Comparison of ENCODE assay signal across 33 cellular contexts in genomic region chr11:91792779-91793262, GRCh38.
DNase-seq lines count a peak whose midpoint lies in the region; ATAC-seq lines count a peak whose summit lies in the region.
"Had no signal": no experiment of that assay in that cellular context is flagged by ENCODE, and none has a peak within 500 bp of the region (broad histone marks: within the 10 kb centered on the region; RNA-seq: fewer than 3 reads in every experiment).

No MANE protein-coding gene starts in this region.

- no peak overlapping the region for H3K9ac ChIP-seq in mesendoderm (ENCODE audit: low read length)

- H3K27me3 Mint-ChIP-seq in activated T-helper 2 cell treated with anti-CD3 and anti-CD28 coated beads, Interferon-gamma antibody, Interleukin-2, Interleukin-4, amounts not matched to agents 10 μg/mL and 5 μg/mL and 100 μg/mL, durations not matched to agents 14 hours and 24 hours and 36 hours (ENCODE audit: low read depth): no peaks in the 10 kb centered on the region
- H3K27me3 Mint-ChIP-seq: activated CD4-positive, alpha-beta T cell treated with anti-CD3 and anti-CD28 coated beads for 36 hours; activated naive CD8-positive, alpha-beta T cell; B cell; memory B cell had no signal

- H2AK5ac ChIP-seq in mesendoderm (ENCODE audit: low read length): no peak overlapping the region

- H2BK5ac ChIP-seq in mesendoderm (ENCODE audit: low read length): peak overlapping the region; percentile 54

- H3K4me1 Mint-ChIP-seq in activated T-helper 2 cell treated with anti-CD3 and anti-CD28 coated beads, Interferon-gamma antibody, Interleukin-2, Interleukin-4, amounts not matched to agents 10 μg/mL and 5 μg/mL and 100 μg/mL, durations not matched to agents 14 hours and 24 hours and 36 hours (ENCODE audit: low read depth): peaks cover 9% of the 10 kb centered on the region
- H3K4me1 Mint-ChIP-seq: activated CD4-positive, alpha-beta T cell treated with anti-CD3 and anti-CD28 coated beads for 36 hours; B cell; memory B cell had no signal

- peaks cover 8% of the 10 kb centered on the region for H3K9me3 Mint-ChIP-seq in activated T-helper 2 cell treated with anti-CD3 and anti-CD28 coated beads, Interferon-gamma antibody, Interleukin-2, Interleukin-4, amounts not matched to agents 10 μg/mL and 5 μg/mL and 100 μg/mL, durations not matched to agents 14 hours and 24 hours and 36 hours

- H3K18ac ChIP-seq in mesendoderm (ENCODE audit: low read length): no peak overlapping the region

- H2BK120ac ChIP-seq in mesendoderm (ENCODE audit: low read depth, low read length): no peak overlapping the region

- H3K27ac Mint-ChIP-seq in activated T-helper 2 cell treated with anti-CD3 and anti-CD28 coated beads, Interferon-gamma antibody, Interleukin-2, Interleukin-4, amounts not matched to agents 10 μg/mL and 5 μg/mL and 100 μg/mL, durations not matched to agents 14 hours and 24 hours and 36 hours: peak overlapping the region; percentile 13
- H3K27ac Mint-ChIP-seq: activated CD4-positive, alpha-beta T cell treated with anti-CD3 and anti-CD28 coated beads for 36 hours; activated naive CD8-positive, alpha-beta T cell; B cell; HFFc6; memory B cell had no signal

- no peak overlapping the region for H3K4ac ChIP-seq in mesendoderm (ENCODE audit: low read depth, low read length)

- H3K27me3 ChIP-seq in mesendoderm (ENCODE audit: insufficient read depth, low read length, poor library complexity): no peaks in the 10 kb centered on the region
- H3K27me3 ChIP-seq: cardiac muscle cell, heart left ventricle, Peyer's patch, SJSA1, suprapubic skin, uterus had no signal

- H4K5ac ChIP-seq in mesendoderm (ENCODE audit: low read length): no peak overlapping the region

- intact Hi-C loops in activated T-helper 2 cell treated with anti-CD3 and anti-CD28 coated beads, Interferon-gamma antibody, Interleukin-2, Interleukin-4, amounts not matched to agents 10 μg/mL and 5 μg/mL and 100 μg/mL, durations not matched to agents 14 hours and 24 hours and 36 hours (cut with micrococcal nuclease): no loop called here

- H3K4me3 Mint-ChIP-seq in activated T-helper 2 cell treated with anti-CD3 and anti-CD28 coated beads, Interferon-gamma antibody, Interleukin-2, Interleukin-4, amounts not matched to agents 10 μg/mL and 5 μg/mL and 100 μg/mL, durations not matched to agents 14 hours and 24 hours and 36 hours (ENCODE audit: low read depth): no peak overlapping the region
- H3K4me3 Mint-ChIP-seq: activated CD4-positive, alpha-beta T cell treated with anti-CD3 and anti-CD28 coated beads for 36 hours; activated naive CD8-positive, alpha-beta T cell; B cell; HFFc6; memory B cell had no signal

- H3K4me1 ChIP-seq in mesendoderm (ENCODE audit: control insufficient read depth, low read depth, low read length): no peaks in the 10 kb centered on the region
- H3K4me1 ChIP-seq: Peyer's patch, psoas muscle, SJSA1, suprapubic skin, uterus had no signal

- H3K23ac ChIP-seq in mesendoderm (ENCODE audit: low read length): no peak overlapping the region

- H3K79me2 ChIP-seq in mesendoderm (ENCODE audit: control insufficient read depth, insufficient read depth, low read length): no peaks in the 10 kb centered on the region

- no peak overlapping the region for H4K8ac ChIP-seq in mesendoderm (ENCODE audit: low read depth, low read length)

- H3K36me3 ChIP-seq in mesendoderm (ENCODE audit: control insufficient read depth, insufficient read depth, low read length): no peaks in the 10 kb centered on the region
- H3K36me3 ChIP-seq: cardiac muscle cell, heart left ventricle, Peyer's patch, SJSA1, suprapubic skin, uterus had no signal

- no peak overlapping the region for H2BK15ac ChIP-seq in mesendoderm (replicated peaks; ENCODE audit: low read depth)

- no peak for ATAC-seq in HG02840 (IDR thresholded peaks at IDR 0.05; ENCODE audit: low FRiP score, unreplicated experiment)
- no peak for ATAC-seq in GM18867 (IDR thresholded peaks at IDR 0.05; ENCODE audit: unreplicated experiment)
- ATAC-seq in GM21423 (IDR thresholded peaks at IDR 0.05; ENCODE audit: unreplicated experiment): no peak
- ATAC-seq: activated CD4-positive, alpha-beta T cell treated with anti-CD3 and anti-CD28 coated beads for 36 hours; heart left ventricle; left cardiac atrium; psoas muscle had no signal

- peak overlapping the region; percentile 16 for H3K27ac ChIP-seq in mesendoderm (ENCODE audit: low read depth, low read length)
- H3K27ac ChIP-seq: cardiac muscle cell, coronary artery, heart left ventricle, Peyer's patch, psoas muscle, SJSA1, suprapubic skin, uterus had no signal

- WGBS in mesendoderm (ENCODE audit: extremely low coverage, insufficient coverage, low lambda C conversion rate): no CpG with 5 or more reads among the region's 4 CpGs

- H3K4me3 ChIP-seq in mesendoderm (ENCODE audit: low read length): no peak overlapping the region
- H3K4me3 ChIP-seq: cardiac muscle cell, coronary artery, heart left ventricle, Peyer's patch, psoas muscle, SJSA1, suprapubic skin, uterus had no signal

- H3K56ac ChIP-seq in mesendoderm (ENCODE audit: low read length): peak overlapping the region; percentile 25

- peak; percentile 16 for DNase-seq in A172 (ENCODE audit: low spot score)
- DNase-seq in M059J (ENCODE audit: low read depth): peak; percentile 52
- no peak for DNase-seq in activated T-helper 2 cell treated with anti-CD3 and anti-CD28 coated beads, Interferon-gamma antibody, Interleukin-2, Interleukin-4, amounts not matched to agents 10 μg/mL and 5 μg/mL and 100 μg/mL, durations not matched to agents 14 hours and 24 hours and 36 hours (ENCODE audit: low spot score)
- DNase-seq in mesendoderm: peak; percentile 70
- DNase-seq in NCI-H1417 (lab: John Stamatoyannopoulos, UW): no peak
- DNase-seq: activated CD4-positive, alpha-beta T cell treated with anti-CD3 and anti-CD28 coated beads for 36 hours; activated effector memory CD4-positive, alpha-beta T cell treated with Interleukin-2 at 50 U/mL for 16 hours; activated T-cell treated with anti-CD3 and anti-CD28 coated beads for 4 hours; anterior cingulate cortex; effector memory CD4-positive, alpha-beta T cell; heart left ventricle; HFFc6; left cardiac atrium; NCI-H1092; NCI-H187 treated with DMSO at 0.1 percent for 48 hours; NCI-H526; nucleus accumbens; Peyer's patch; psoas muscle; stimulated activated CD4-positive, alpha-beta T cell treated with anti-CD3 and anti-CD28 coated beads, Interleukin-15, amount 100 ng/mL, for 24 hours; stimulated activated naive CD4-positive, alpha-beta T cell; T-helper 1 cell; uterus had no signal

- H3K4me2 ChIP-seq in mesendoderm (ENCODE audit: low read length): no peak overlapping the region

- H3K79me1 ChIP-seq in mesendoderm (ENCODE audit: low read length): no peaks in the 10 kb centered on the region

- no peaks in the 10 kb centered on the region for H3K36me3 Mint-ChIP-seq in activated T-helper 2 cell treated with anti-CD3 and anti-CD28 coated beads, Interferon-gamma antibody, Interleukin-2, Interleukin-4, amounts not matched to agents 10 μg/mL and 5 μg/mL and 100 μg/mL, durations not matched to agents 14 hours and 24 hours and 36 hours (ENCODE audit: low read depth)
- H3K36me3 Mint-ChIP-seq: activated naive CD8-positive, alpha-beta T cell; memory B cell had no signal

Comparison
In these comparisons a context has a peak if more than half of its experiments do, and no peak if none do; other contexts are left out.
1. DNase-seq: peak in A172 (single experiment), M059J (single experiment) and mesendoderm (single experiment); none in activated T-helper 2 cell treated with anti-CD3 and anti-CD28 coated beads, Interferon-gamma antibody, Interleukin-2, Interleukin-4, amounts not matched to agents 10 μg/mL and 5 μg/mL and 100 μg/mL, durations not matched to agents 14 hours and 24 hours and 36 hours (single experiment) and NCI-H1417 (0 of 3).